In genomic region chr13:94312511-94313191, GRCh38 we compare ENCODE assay signal across 8 cellular contexts.
DNase-seq lines count a peak whose midpoint lies in the region; ATAC-seq and TF ChIP-seq lines count a peak whose summit lies in the region.

No MANE protein-coding gene starts in this region.

- no peak for TF ChIP-seq CTCF in thyroid gland (IDR thresholded peaks at IDR 0.05)

- DNase-seq in DMS79 (lab: John Stamatoyannopoulos, UW) (peak; percentile 89), NCI-H1105 (lab: John Stamatoyannopoulos, UW) (peak; percentile 64), globus pallidus (ENCODE audit: low spot score) (no peak), thyroid gland (no peak), NCI-H1694 (lab: John Stamatoyannopoulos, UW) (no peak)
- peak in 1 of 3 experiments; percentile 9 for DNase-seq in effector memory CD8-positive, alpha-beta T cell

- no peak overlapping the region for H3K27ac ChIP-seq in thyroid gland

- intact Hi-C loops in thyroid gland (cut with DNase I), result no loop called here

- ATAC-seq in GM21390 (IDR thresholded peaks at IDR 0.05; ENCODE audit: unreplicated experiment) (peak; percentile 69), HG03469 (IDR thresholded peaks at IDR 0.05; ENCODE audit: unreplicated experiment) (no peak)
- ATAC-seq in effector memory CD8-positive, alpha-beta T cell (replicated peaks), result peak; percentile 77

- peaks cover 7 to 20% of the 10 kb centered on the region in 2 donors for H3K4me1 Mint-ChIP-seq in effector memory CD8-positive, alpha-beta T cell (ENCODE audit: low read depth in 2 of 2)

- H3K27me3 Mint-ChIP-seq in effector memory CD8-positive, alpha-beta T cell, result no peaks in the 10 kb centered on the region

- TF ChIP-seq POLR2A in thyroid gland (IDR thresholded peaks at IDR 0.05), result no peak

- no peaks in the 10 kb centered on the region for H3K9me3 Mint-ChIP-seq in effector memory CD8-positive, alpha-beta T cell

- H3K4me3 Mint-ChIP-seq in effector memory CD8-positive, alpha-beta T cell, result peak overlapping the region; percentile 52 to 74

- H3K4me1 ChIP-seq in thyroid gland, result no peaks in the 10 kb centered on the region

- no peaks in the 10 kb centered on the region for H3K36me3 Mint-ChIP-seq in effector memory CD8-positive, alpha-beta T cell (ENCODE audit: insufficient read depth)

- peak overlapping the region; percentile 92 to 99 for H3K27ac Mint-ChIP-seq in effector memory CD8-positive, alpha-beta T cell

- no peak overlapping the region for H3K4me3 ChIP-seq in thyroid gland (replicated peaks in 1 of 3)

- H3K36me3 ChIP-seq in thyroid gland, result no peaks in the 10 kb centered on the region

- 68 to 76% methylated on average over 15 of the region's 15 CpGs for WGBS in thyroid gland, 2 donors

- no peaks in the 10 kb centered on the region for H3K9me3 ChIP-seq in thyroid gland

- H3K27me3 ChIP-seq in thyroid gland, result no peaks in the 10 kb centered on the region

Comparison
In these comparisons a context has a peak if more than half of its experiments do, and no peak if none do; other contexts are left out.
1. DNase-seq: peak in DMS79 (single experiment) and NCI-H1105 (single experiment); none in globus pallidus (single experiment), thyroid gland (0 of 2) and NCI-H1694 (single experiment).